In the genomic region with DNA sequence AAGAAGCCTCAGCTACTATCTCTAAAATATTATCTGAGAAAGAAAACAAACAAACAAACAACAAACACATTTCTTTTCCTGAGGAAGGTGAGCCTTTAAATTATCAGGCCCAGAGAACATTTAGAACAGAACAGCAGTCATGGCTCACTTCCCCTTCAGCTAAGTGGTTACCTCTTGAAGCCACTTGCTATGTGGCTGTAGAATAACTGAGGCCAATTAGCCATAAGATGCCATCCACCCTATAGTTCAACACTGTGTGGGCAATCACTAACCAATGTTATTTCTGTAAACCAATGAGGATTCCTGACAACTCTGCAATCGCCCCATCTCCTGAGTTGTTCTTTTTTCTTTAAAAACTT, we compare ENCODE assay signal across 10 cellular contexts. TPM values are rescaled to one million over a fixed set of nuclear protein-coding genes. Genes with fewer than 3 reads are reported as not detected.
A peak's percentile ranks its signal among the peaks of the same experiment; 100 is the strongest.
DNase-seq lines count a peak whose midpoint lies in the region; ATAC-seq, FAIRE-seq and TF ChIP-seq lines count a peak whose summit lies in the region.
"Had no signal": no experiment of that assay in that cellular context is flagged by ENCODE, and none has a peak within 500 bp of the region (broad histone marks: within the 10 kb centered on the region; RNA-seq: fewer than 3 reads in every experiment).

No MANE protein-coding gene starts in this region.

- WGBS in pancreas, 2 donors, result 77 to 82% methylated on average over 1 of the region's 1 CpG

- DNase-seq in CD4-positive, alpha-beta memory T cell, result no peak
- no peak for DNase-seq in activated B cell treated with CpG ODN at 0.5 μM for 24 hours
- DNase-seq in activated CD4-positive, CD25-positive, alpha-beta regulatory T cell treated with anti-CD3 and anti-CD28 coated beads, Interleukin-2, amount 50 U/mL, for 72 hours, result no peak
- no peak for DNase-seq in NCI-H1417 (lab: John Stamatoyannopoulos, UW)
- DNase-seq in pancreas, result no peak

- intact Hi-C loops in CD4-positive, alpha-beta memory T cell (cut with micrococcal nuclease), result no loop called here
- intact Hi-C loops in activated B cell treated with CpG ODN at 0.5 μM for 24 hours (cut with micrococcal nuclease), result loop anchor here (1.0 to 10.0 kb wide), 9 partner anchors 25 to 605 kb away; partner anchors contain the start of genes C7orf57 and HUS1
- intact Hi-C loops in pancreas (cut with DNase I), result no loop called here

- no peak for FAIRE-seq in pancreas (lab: Jason Lieb, UNC)

- peaks cover 70% of the 10 kb centered on the region for H3K4me1 ChIP-seq in CD4-positive, alpha-beta memory T cell (ENCODE audit: insufficient read depth, low read length)
- H3K4me1 ChIP-seq in mucosa of rectum (ENCODE audit: control insufficient read depth in 2 of 2, insufficient read depth in 2 of 2, low read length in 2 of 2) (peaks cover 37% of the 10 kb centered on the region in 2 donors), pancreas (peaks cover 2 to 13% (median 6%) of the 10 kb centered on the region in 3 donors)

- ATAC-seq in HG02885 (IDR thresholded peaks at IDR 0.05; ENCODE audit: poor library complexity, unreplicated experiment) (peak; percentile 10), activated B cell treated with CpG ODN at 0.5 μM for 24 hours (ENCODE audit: low read depth) (no peak), HG03439 (IDR thresholded peaks at IDR 0.05; ENCODE audit: unreplicated experiment) (no peak), pancreas (no peak)

- H3K9me3 Mint-ChIP-seq in CD4-positive, alpha-beta memory T cell, result no peaks in the 10 kb centered on the region
- no peaks in the 10 kb centered on the region for H3K9me3 Mint-ChIP-seq in activated B cell treated with CpG ODN at 0.5 μM for 24 hours

- TF ChIP-seq CTCF in activated B cell treated with CpG ODN at 0.5 μM for 24 hours (IDR thresholded peaks at IDR 0.05) (no peak), pancreas (IDR thresholded peaks at IDR 0.05) (no peak)

- no peak overlapping the region for H3K4me3 ChIP-seq in CD4-positive, alpha-beta memory T cell (ENCODE audit: low read length in 2 of 2)
- H3K4me3 ChIP-seq in mucosa of rectum (ENCODE audit: low read length in 2 of 2) (no peak overlapping the region), pancreas (no peak overlapping the region)
- H3K4me3 ChIP-seq: cardiac muscle cell had no signal

- peak overlapping the region; percentile 39 for H3K27ac ChIP-seq in CD4-positive, alpha-beta memory T cell (ENCODE audit: low read depth, low read length)
- H3K27ac ChIP-seq in mucosa of rectum (ENCODE audit: low read depth in 2 of 2, low read length in 2 of 2) (peak overlapping the region; percentile 66 to 77), pancreas (peak overlapping the region in 2 of 4 donors; percentile 41 to 50)
- H3K27ac ChIP-seq: cardiac muscle cell, neutrophil had no signal

- CTCF ChIA-PET in CD4-positive, alpha-beta memory T cell (lab: Charles Lee; ENCODE audit: partially characterized antibody), result interaction anchor here (1.1 to 8.8 kb wide), 5 partner anchors 17 to 94 kb away, joined by 3 to 42 read pairs (median 5); partner anchors contain the start of gene C7orf57
- CTCF ChIA-PET in activated B cell treated with CpG ODN at 0.5 μM for 24 hours (lab: Charles Lee), result interaction anchor here (1.1 to 1.3 kb wide), 3 partner anchors 25 to 140 kb away, joined by 3 to 4 read pairs (median 4); no protein-coding TSS in a partner anchor

- no peak overlapping the region for H3K9ac ChIP-seq in mucosa of rectum (ENCODE audit: low read depth in 1 of 2, low read length in 2 of 2)

- H3K9me3 ChIP-seq in CD4-positive, alpha-beta memory T cell (ENCODE audit: control insufficient read depth in 1 of 2, low read length in 2 of 2), result no peaks in the 10 kb centered on the region
- H3K9me3 ChIP-seq in mucosa of rectum (ENCODE audit: control insufficient read depth in 2 of 2, low read length in 2 of 2) (no peaks in the 10 kb centered on the region), pancreas (no peaks in the 10 kb centered on the region)
- H3K9me3 ChIP-seq: neutrophil had no signal

- H3K27me3 Mint-ChIP-seq in CD4-positive, alpha-beta memory T cell, result no peaks in the 10 kb centered on the region
- H3K27me3 Mint-ChIP-seq in activated B cell treated with CpG ODN at 0.5 μM for 24 hours, result peaks cover 4% of the 10 kb centered on the region

- peak overlapping the region; percentile 83 to 98 (median 90) for H3K27ac Mint-ChIP-seq in CD4-positive, alpha-beta memory T cell
- peak overlapping the region; percentile 91 for H3K27ac Mint-ChIP-seq in activated B cell treated with CpG ODN at 0.5 μM for 24 hours

- peaks cover 44 to 72% (median 58%) of the 10 kb centered on the region in 4 donors for H3K4me1 Mint-ChIP-seq in CD4-positive, alpha-beta memory T cell
- H3K4me1 Mint-ChIP-seq in activated B cell treated with CpG ODN at 0.5 μM for 24 hours, result peaks cover 52% of the 10 kb centered on the region

- H3K36me3 ChIP-seq in CD4-positive, alpha-beta memory T cell (ENCODE audit: insufficient read depth, low read length), result no peaks in the 10 kb centered on the region
- H3K36me3 ChIP-seq in mucosa of rectum (ENCODE audit: control insufficient read depth in 2 of 2, insufficient read depth in 2 of 2, low read length in 2 of 2), result no peaks in the 10 kb centered on the region
- H3K36me3 ChIP-seq in pancreas, result no peaks in the 10 kb centered on the region
- H3K36me3 ChIP-seq: cardiac muscle cell, neutrophil had no signal

- H3K36me3 Mint-ChIP-seq in CD4-positive, alpha-beta memory T cell, result peaks cover 2 to 10% of the 10 kb centered on the region in 2 donors
- H3K36me3 Mint-ChIP-seq in activated B cell treated with CpG ODN at 0.5 μM for 24 hours (ENCODE audit: low read depth), result no peaks in the 10 kb centered on the region

- H3K4me3 Mint-ChIP-seq in CD4-positive, alpha-beta memory T cell, result peak overlapping the region in 7 of 8 donors; percentile 29 to 84 (median 55)
- H3K4me3 Mint-ChIP-seq in activated B cell treated with CpG ODN at 0.5 μM for 24 hours, result peak overlapping the region; percentile 78

- no peaks in the 10 kb centered on the region for H3K27me3 ChIP-seq in CD4-positive, alpha-beta memory T cell (ENCODE audit: insufficient read depth, low read length)
- no peaks in the 10 kb centered on the region for H3K27me3 ChIP-seq in mucosa of rectum (ENCODE audit: control insufficient read depth in 2 of 2, insufficient read depth in 2 of 2, low read length in 2 of 2)
- H3K27me3 ChIP-seq in pancreas, result no peaks in the 10 kb centered on the region
- H3K27me3 ChIP-seq: cardiac muscle cell, neutrophil had no signal

- POLR2A ChIA-PET in CD4-positive, alpha-beta memory T cell (lab: Charles Lee; ENCODE audit: partially characterized antibody), result interaction anchor here (0.8 to 4.4 kb wide), 9 partner anchors 10 to 93 kb away, joined by 3 to 24 read pairs (median 5); partner anchors contain the start of gene C7orf57
- POLR2A ChIA-PET in activated B cell treated with CpG ODN at 0.5 μM for 24 hours (lab: Charles Lee), result interaction anchor here (0.6 to 1.8 kb wide), 6 partner anchors 94 to 598 kb away, joined by 3 to 9 read pairs (median 4); partner anchors contain the start of gene HUS1

RNA-seq across cellular contexts. Expression of gene UPP1, which starts 3.7 kb away (rescaled TPM):
- total RNA-seq in CD4-positive, alpha-beta memory T cell, result 10 to 100 TPM; 52.7 to 54.2 TPM
- polyA plus RNA-seq in CD4-positive, alpha-beta memory T cell, result 100 to 1,000 TPM; 107 to 123 TPM
- total RNA-seq in activated B cell treated with CpG ODN at 0.5 μM for 24 hours, result 3.3 and 3.5 TPM in 2 replicates
- 10 to 100 TPM in 1 of 6 donors, 1 to 10 TPM in 5; 2.6 to 13.6 (median 7.4) TPM for total RNA-seq in pancreas
- 10 to 100 TPM; 20.0 to 36.3 TPM for polyA plus RNA-seq in pancreas

RNA-seq across cellular contexts. Expression of gene C7orf57, which starts 50.1 kb away (rescaled TPM):
- not detected for total RNA-seq in CD4-positive, alpha-beta memory T cell
- under 1 TPM; 0.16 to 0.22 TPM for polyA plus RNA-seq in CD4-positive, alpha-beta memory T cell
- total RNA-seq in activated B cell treated with CpG ODN at 0.5 μM for 24 hours, result not detected in 2 replicates
- not detected for total RNA-seq in pancreas
- polyA plus RNA-seq in pancreas, result not detected
- total RNA-seq: cardiac muscle cell had no signal

RNA-seq across cellular contexts. Expression of gene SUN3, which starts 56.5 kb away (rescaled TPM):
- not detected for total RNA-seq in CD4-positive, alpha-beta memory T cell
- under 1 TPM in 1 of 2 donors, not detected in 1; 0.56 TPM for polyA plus RNA-seq in CD4-positive, alpha-beta memory T cell
- total RNA-seq in activated B cell treated with CpG ODN at 0.5 μM for 24 hours (not detected in 2 replicates), pancreas (not detected)
- not detected for polyA plus RNA-seq in pancreas
- total RNA-seq: cardiac muscle cell had no signal
